11 cellular contexts compared by ENCODE assay signal in the genomic region with DNA sequence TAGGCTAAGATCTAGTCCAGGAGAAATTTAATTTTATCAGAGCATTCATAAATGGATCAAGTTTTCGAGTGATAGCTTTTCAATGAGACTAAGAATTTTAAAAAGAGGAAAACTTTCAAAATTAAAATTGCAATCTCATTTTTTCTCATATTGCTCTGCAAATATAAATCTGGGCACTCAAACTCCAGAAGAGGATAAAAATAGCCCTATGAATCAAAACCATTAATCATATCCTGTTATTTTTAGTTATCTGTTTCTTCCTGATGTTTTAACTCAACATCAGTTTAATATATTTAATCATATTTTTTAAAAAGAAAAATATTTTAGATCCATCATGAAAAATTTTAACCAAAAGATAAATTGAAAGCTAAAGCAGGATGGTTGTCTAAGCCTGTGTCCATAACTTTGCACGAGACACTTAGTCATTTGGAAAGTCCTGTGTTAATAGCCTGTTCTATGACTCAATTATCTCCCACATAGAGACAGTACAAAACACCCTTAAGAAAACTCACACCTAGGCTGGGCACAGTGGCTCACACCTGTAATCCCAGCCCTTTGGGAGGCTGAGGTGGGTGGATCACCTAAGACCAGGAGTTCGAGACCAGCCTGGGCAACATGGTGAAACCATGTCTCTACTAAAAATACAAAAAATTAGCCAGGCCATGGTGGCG. TPM values are rescaled to one million over a fixed set of nuclear protein-coding genes. Genes with fewer than 3 reads are reported as not detected.
DNase-seq lines count a peak whose midpoint lies in the region; ATAC-seq and TF ChIP-seq lines count a peak whose summit lies in the region.
"Had no signal": no experiment of that assay in that cellular context is flagged by ENCODE, and none has a peak within 500 bp of the region (broad histone marks: within the 10 kb centered on the region; RNA-seq: fewer than 3 reads in every experiment).

No MANE protein-coding gene starts in this region.

- no peak overlapping the region for H3K4me3 ChIP-seq in thyroid gland (replicated peaks in 1 of 3)

- H3K4me1 ChIP-seq in thyroid gland = no peaks in the 10 kb centered on the region

- no peaks in the 10 kb centered on the region for H3K9me3 Mint-ChIP-seq in stimulated activated effector memory CD8-positive, alpha-beta T cell treated with anti-CD3 and anti-CD28 coated beads, Interleukin-12 subunit alpha, Interleukin-12 subunit beta, amount 100 ng/mL, for 72 hours
- no peaks in the 10 kb centered on the region for H3K9me3 Mint-ChIP-seq in effector memory CD8-positive, alpha-beta T cell

- H3K36me3 Mint-ChIP-seq in stimulated activated effector memory CD8-positive, alpha-beta T cell treated with anti-CD3 and anti-CD28 coated beads, Interleukin-12 subunit alpha, Interleukin-12 subunit beta, amount 100 ng/mL, for 72 hours = no peaks in the 10 kb centered on the region
- no peaks in the 10 kb centered on the region for H3K36me3 Mint-ChIP-seq in effector memory CD8-positive, alpha-beta T cell (ENCODE audit: insufficient read depth)

- no peak for TF ChIP-seq POLR2A in thyroid gland (IDR thresholded peaks at IDR 0.05)

- DNase-seq in activated CD4-positive, CD25-positive, alpha-beta regulatory T cell (lab: John Stamatoyannopoulos, UW) = no peak
- DNase-seq in astrocyte of the hippocampus (ENCODE audit: low read depth, low spot score) (peak; percentile 17), thyroid gland (no peak)
- no peak for DNase-seq in stimulated activated effector memory CD8-positive, alpha-beta T cell treated with anti-CD3 and anti-CD28 coated beads, Interleukin-12 subunit alpha, Interleukin-12 subunit beta, amount 100 ng/mL, for 72 hours (ENCODE audit: low spot score in 2 of 2)
- DNase-seq in effector memory CD8-positive, alpha-beta T cell = no peak
- DNase-seq: activated T-cell treated with anti-CD3 and anti-CD28 coated beads, Interleukin-2, amount 50 U/mL, for 1 hour; glutamatergic neuron had no signal

- no peak overlapping the region for H3K4me3 Mint-ChIP-seq in stimulated activated effector memory CD8-positive, alpha-beta T cell treated with anti-CD3 and anti-CD28 coated beads, Interleukin-12 subunit alpha, Interleukin-12 subunit beta, amount 100 ng/mL, for 72 hours
- H3K4me3 Mint-ChIP-seq in effector memory CD8-positive, alpha-beta T cell = no peak overlapping the region

- TF ChIP-seq CTCF in thyroid gland (IDR thresholded peaks at IDR 0.05) = no peak

- no peak overlapping the region for H3K27ac ChIP-seq in thyroid gland
- H3K27ac ChIP-seq: 22Rv1 had no signal

- H3K27me3 ChIP-seq in thyroid gland = no peaks in the 10 kb centered on the region

- H3K36me3 ChIP-seq in thyroid gland = no peaks in the 10 kb centered on the region

- H3K27me3 Mint-ChIP-seq in effector memory CD8-positive, alpha-beta T cell = no peaks in the 10 kb centered on the region

- H3K4me1 Mint-ChIP-seq in stimulated activated effector memory CD8-positive, alpha-beta T cell treated with anti-CD3 and anti-CD28 coated beads, Interleukin-12 subunit alpha, Interleukin-12 subunit beta, amount 100 ng/mL, for 72 hours = no peaks in the 10 kb centered on the region
- no peaks in the 10 kb centered on the region for H3K4me1 Mint-ChIP-seq in effector memory CD8-positive, alpha-beta T cell (ENCODE audit: low read depth in 2 of 2)

- H3K9me3 ChIP-seq in thyroid gland = no peaks in the 10 kb centered on the region

- no peak overlapping the region for H3K27ac Mint-ChIP-seq in stimulated activated effector memory CD8-positive, alpha-beta T cell treated with anti-CD3 and anti-CD28 coated beads, Interleukin-12 subunit alpha, Interleukin-12 subunit beta, amount 100 ng/mL, for 72 hours
- no peak overlapping the region for H3K27ac Mint-ChIP-seq in effector memory CD8-positive, alpha-beta T cell

- intact Hi-C loops in thyroid gland (cut with DNase I) = no loop called here

- peak; percentile 84 to 94 for ATAC-seq in activated CD4-positive, CD25-positive, alpha-beta regulatory T cell treated with anti-CD3 and anti-CD28 coated beads, Interleukin-2, amount 50 U/mL, for 24 hours
- ATAC-seq in HG03045 (IDR thresholded peaks at IDR 0.05; ENCODE audit: unreplicated experiment) (peak; percentile 73), HG03280 (IDR thresholded peaks at IDR 0.05; ENCODE audit: unreplicated experiment) (no peak)
- peak; percentile 88 for ATAC-seq in stimulated activated effector memory CD8-positive, alpha-beta T cell treated with anti-CD3 and anti-CD28 coated beads, Interleukin-12 subunit alpha, Interleukin-12 subunit beta, amount 100 ng/mL, for 72 hours
- no peak for ATAC-seq in effector memory CD8-positive, alpha-beta T cell (replicated peaks)

- WGBS in thyroid gland, 2 donors = 69 to 77% methylated on average over 4 of the region's 4 CpGs

RNA-seq across cellular contexts. Expression of a gene that starts 17.1 kb away (rescaled TPM):
- 100 to 1,000 TPM in 1 of 4 donors, 10 to 100 TPM in 3; 70.0 to 278 (median 81.4) TPM for total RNA-seq in thyroid gland

Comparison
In these comparisons a context has a peak if more than half of its experiments do, and no peak if none do; other contexts are left out.
1. ATAC-seq: peak in activated CD4-positive, CD25-positive, alpha-beta regulatory T cell treated with anti-CD3 and anti-CD28 coated beads, Interleukin-2, amount 50 U/mL, for 24 hours (2 of 2), HG03045 (single experiment) and stimulated activated effector memory CD8-positive, alpha-beta T cell treated with anti-CD3 and anti-CD28 coated beads, Interleukin-12 subunit alpha, Interleukin-12 subunit beta, amount 100 ng/mL, for 72 hours (single experiment); none in HG03280 (single experiment) and effector memory CD8-positive, alpha-beta T cell (single experiment).